ENCODE assay signal across 14 cellular contexts in the genomic region with DNA sequence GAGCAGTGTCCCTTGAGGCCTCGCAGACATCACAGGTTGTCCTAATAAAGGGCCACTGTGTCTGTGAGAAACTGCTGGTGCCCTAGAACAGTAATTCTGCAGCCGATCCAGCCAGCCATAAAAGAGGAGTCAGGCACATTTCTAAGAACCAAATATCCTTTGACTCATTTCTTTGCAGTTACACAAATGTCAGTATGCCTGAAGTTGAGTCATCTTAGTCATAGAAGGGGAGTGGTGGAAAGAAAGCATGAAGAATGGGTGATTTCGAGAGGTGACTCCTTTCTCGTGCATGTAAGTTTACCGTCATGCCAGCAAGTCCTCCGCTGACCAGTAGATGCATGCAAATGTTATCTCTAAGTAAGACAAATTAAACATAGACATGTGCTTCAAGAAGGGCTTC.
DNase-seq lines count a peak whose midpoint lies in the region; ATAC-seq and TF ChIP-seq lines count a peak whose summit lies in the region.
"Had no signal": no experiment of that assay in that cellular context is flagged by ENCODE, and none has a peak within 500 bp of the region (broad histone marks: within the 10 kb centered on the region; RNA-seq: fewer than 3 reads in every experiment).

No MANE protein-coding gene starts in this region.

- H3K56ac ChIP-seq in IMR-90 (ENCODE audit: extremely low read depth, insufficient read depth, low read length): no peak overlapping the region

- no peaks in the 10 kb centered on the region for H4K20me1 ChIP-seq in DND-41 (ENCODE audit: insufficient read depth, low read length)
- no peaks in the 10 kb centered on the region for H4K20me1 ChIP-seq in IMR-90 (ENCODE audit: insufficient read depth, low read length)

- no peak overlapping the region for H2AK9ac ChIP-seq in IMR-90 (replicated peaks; ENCODE audit: low read depth, low read length, poor library complexity)

- TF ChIP-seq CTCF in DND-41 (IDR thresholded peaks at IDR 0.05; ENCODE audit: borderline replicate concordance, extremely low read depth, low read length, poor library complexity, severe bottlenecking) (no peak), IMR-90 (conservative IDR thresholded peaks at IDR 0.05; ENCODE audit: low read depth, low read length) (no peak), kidney epithelial cell (IDR thresholded peaks at IDR 0.05; ENCODE audit: insufficient read depth, low read length, poor library complexity, severe bottlenecking) (no peak)
- TF ChIP-seq CTCF in CD8-positive, alpha-beta T cell (IDR thresholded peaks at IDR 0.05): no peak

- POLR2A ChIA-PET in IMR-90 (lab: Charles Lee; ENCODE audit: unreplicated experiment): no interaction called here
- POLR2A ChIA-PET in CD8-positive, alpha-beta T cell (lab: Charles Lee): no interaction called here

- H3K79me1 ChIP-seq in IMR-90 (ENCODE audit: low read depth in 1 of 2, low read length in 2 of 2): no peaks in the 10 kb centered on the region

- no peaks in the 10 kb centered on the region for H3K9me1 ChIP-seq in IMR-90 (ENCODE audit: insufficient read depth, low read length)

- H3K27me3 ChIP-seq in DND-41 (ENCODE audit: insufficient read depth, low read length, poor library complexity): no peaks in the 10 kb centered on the region
- H3K27me3 ChIP-seq in IMR-90 (ENCODE audit: control insufficient read depth, insufficient read depth, low read length): no peaks in the 10 kb centered on the region
- no peaks in the 10 kb centered on the region for H3K27me3 ChIP-seq in adipocyte (replicated peaks; ENCODE audit: control insufficient read depth, insufficient read depth, low read length)
- no peaks in the 10 kb centered on the region for H3K27me3 ChIP-seq in kidney epithelial cell (ENCODE audit: control insufficient read depth, insufficient read depth, low read length)
- no peaks in the 10 kb centered on the region for H3K27me3 ChIP-seq in CD8-positive, alpha-beta T cell (ENCODE audit: insufficient read depth, low read length)
- H3K27me3 ChIP-seq: esophagus muscularis mucosa, thyroid gland had no signal

- DNase-seq in DND-41 (no peak), IMR-90 (peak; percentile 4), adipocyte (ENCODE audit: low read depth) (peak; percentile 49), kidney epithelial cell (ENCODE audit: low read depth) (peak; percentile 58)
- DNase-seq in CD8-positive, alpha-beta T cell: no peak
- DNase-seq in activated effector memory CD4-positive, alpha-beta T cell treated with Interleukin-2 at 50 U/mL for 16 hours: no peak
- DNase-seq: activated CD4-positive, alpha-beta T cell treated with anti-CD3 and anti-CD28 coated beads, Interleukin-2, amount 50 U/mL, for 4 hours; DMS79; left cardiac atrium; SIG-M5; thyroid gland had no signal

- TF ChIP-seq RAD21 in IMR-90 (IDR thresholded peaks at IDR 0.05; ENCODE audit: low read length): no peak

- in situ Hi-C loops in IMR-90 (cut with MboI; ENCODE audit: low sequenced_read_pairs): loop anchor here (25.0 kb wide), 1 partner anchor 849 kb away; no protein-coding TSS in a partner anchor

- CTCF ChIA-PET in IMR-90 (lab: Yijun Ruan, JAX): no interaction called here
- CTCF ChIA-PET in CD8-positive, alpha-beta T cell (lab: Charles Lee): no interaction called here

- no peak overlapping the region for H3K27ac ChIP-seq in DND-41 (ENCODE audit: low read length)
- H3K27ac ChIP-seq in IMR-90 (ENCODE audit: insufficient read depth, low read length): no peak overlapping the region
- H3K27ac ChIP-seq in CD8-positive, alpha-beta T cell (ENCODE audit: low read depth, low read length): no peak overlapping the region
- H3K27ac ChIP-seq: esophagus muscularis mucosa, thyroid gland had no signal

- H3K9ac ChIP-seq in DND-41 (ENCODE audit: low read depth, low read length) (no peak overlapping the region), IMR-90 (ENCODE audit: low read depth, low read length) (no peak overlapping the region), adipocyte (ENCODE audit: low read length) (no peak overlapping the region)

- no peaks in the 10 kb centered on the region for H3K36me3 Mint-ChIP-seq in CD8-positive, alpha-beta T cell

- no peak overlapping the region for H2AFZ ChIP-seq in DND-41 (ENCODE audit: low read depth, low read length)
- H2AFZ ChIP-seq in IMR-90 (replicated peaks; ENCODE audit: low read length, poor library complexity): no peak overlapping the region

- H3K23ac ChIP-seq in IMR-90 (ENCODE audit: low read depth, low read length): no peak overlapping the region

- H3K4me3 ChIP-seq in DND-41 (ENCODE audit: low read depth in 1 of 2, low read length in 2 of 2) (no peak overlapping the region), IMR-90 (ENCODE audit: insufficient read depth, low read depth, low read length) (no peak overlapping the region), adipocyte (ENCODE audit: low read length) (no peak overlapping the region), kidney epithelial cell (ENCODE audit: low read depth, low read length) (no peak overlapping the region)
- no peak overlapping the region for H3K4me3 ChIP-seq in CD8-positive, alpha-beta T cell (ENCODE audit: low read depth, low read length)
- H3K4me3 ChIP-seq: esophagus muscularis mucosa, thyroid gland had no signal

- H4K5ac ChIP-seq in IMR-90 (ENCODE audit: low read depth, low read length): no peak overlapping the region

- no peak overlapping the region for H3K4ac ChIP-seq in IMR-90 (ENCODE audit: low read depth, low read length)

- no peak overlapping the region for H4K8ac ChIP-seq in IMR-90 (ENCODE audit: low read depth in 2 of 2, low read length in 2 of 2)

- ATAC-seq in DND-41 (ENCODE audit: insufficient read depth, low read depth): peak; percentile 12; the same call in 1 of the 3 replicates
- no peak for ATAC-seq in IMR-90 (ENCODE audit: low read depth)
- ATAC-seq in GM21423 (IDR thresholded peaks at IDR 0.05; ENCODE audit: unreplicated experiment): no peak
- no peak for ATAC-seq in GM19463 (IDR thresholded peaks at IDR 0.05; ENCODE audit: unreplicated experiment)
- ATAC-seq in CD8-positive, alpha-beta T cell: no peak
- ATAC-seq: left cardiac atrium had no signal

- H3K36me3 ChIP-seq in DND-41 (ENCODE audit: insufficient read depth, low read length) (no peaks in the 10 kb centered on the region), IMR-90 (ENCODE audit: control insufficient read depth, insufficient read depth, low read length) (no peaks in the 10 kb centered on the region), adipocyte (ENCODE audit: control insufficient read depth, insufficient read depth, low read length, severe bottlenecking) (no peaks in the 10 kb centered on the region), kidney epithelial cell (ENCODE audit: control insufficient read depth, insufficient read depth, low read length) (no peaks in the 10 kb centered on the region)
- H3K36me3 ChIP-seq in CD8-positive, alpha-beta T cell (ENCODE audit: insufficient read depth, low read length): no peaks in the 10 kb centered on the region
- H3K36me3 ChIP-seq: esophagus muscularis mucosa, thyroid gland had no signal

- no peak for TF ChIP-seq POLR2A in IMR-90 (IDR thresholded peaks at IDR 0.05; ENCODE audit: low read depth, low read length)

- H2BK120ac ChIP-seq in IMR-90 (ENCODE audit: low read depth, low read length): no peak overlapping the region

- BruUV-seq in IMR-90 (replicated peaks; lab: Mats Ljungman, UMichigan): no TSS peak

- intact Hi-C loops in IMR-90 (cut with micrococcal nuclease): no loop called here
- intact Hi-C loops in CD8-positive, alpha-beta T cell (cut with DNase I, micrococcal nuclease): loop anchor here in 1 of 2 experiments (10.0 kb wide), 1 partner anchor 861 kb away; no protein-coding TSS in a partner anchor

- H3K4me1 ChIP-seq in DND-41 (ENCODE audit: insufficient read depth, low read length): peaks cover 6% of the 10 kb centered on the region; the same call in 1 of the 2 replicates
- no peaks in the 10 kb centered on the region for H3K4me1 ChIP-seq in IMR-90 (ENCODE audit: control insufficient read depth, insufficient read depth, low read length)
- no peaks in the 10 kb centered on the region for H3K4me1 ChIP-seq in adipocyte (ENCODE audit: control insufficient read depth, insufficient read depth, low read length)
- no peaks in the 10 kb centered on the region for H3K4me1 ChIP-seq in CD8-positive, alpha-beta T cell (ENCODE audit: insufficient read depth, low read length)
- H3K4me1 ChIP-seq: esophagus muscularis mucosa, thyroid gland had no signal

- H3K4me2 ChIP-seq in DND-41 (ENCODE audit: insufficient read depth, low read length): no peak overlapping the region
- H3K4me2 ChIP-seq in IMR-90 (ENCODE audit: low read depth, low read length): no peak overlapping the region

- H3K9me3 ChIP-seq in DND-41 (ENCODE audit: insufficient read depth, low read length, severe bottlenecking) (no peaks in the 10 kb centered on the region), IMR-90 (ENCODE audit: control insufficient read depth, insufficient read depth, low read length) (no peaks in the 10 kb centered on the region), adipocyte (ENCODE audit: control insufficient read depth, low read length) (no peaks in the 10 kb centered on the region)
- no peaks in the 10 kb centered on the region for H3K9me3 ChIP-seq in CD8-positive, alpha-beta T cell (ENCODE audit: low read length)
- H3K9me3 ChIP-seq: esophagus muscularis mucosa, thyroid gland had no signal

- H3K9me3 Mint-ChIP-seq in CD8-positive, alpha-beta T cell: no peaks in the 10 kb centered on the region

- H2BK5ac ChIP-seq in IMR-90 (ENCODE audit: low read depth, low read length, poor library complexity, severe bottlenecking): no peak overlapping the region

- no peak overlapping the region for H3K18ac ChIP-seq in IMR-90 (ENCODE audit: low read depth, low read length)

- WGBS in IMR-90 (ENCODE audit: extremely low coverage in 2 of 2, insufficient read length in 1 of 2), 2 experiments: 86% methylated on average over 1 of the region's 6 CpGs; no CpG with 5 or more reads in 1 of the 2 experiments

- no peak overlapping the region for H2BK20ac ChIP-seq in IMR-90 (ENCODE audit: low read depth, low read length)

- no peak overlapping the region for H2BK15ac ChIP-seq in IMR-90 (ENCODE audit: low read depth, low read length)

- H2AK5ac ChIP-seq in IMR-90 (ENCODE audit: low read depth, low read length): no peak overlapping the region

- H3K4me1 Mint-ChIP-seq in CD8-positive, alpha-beta T cell (ENCODE audit: low read depth): peaks cover 7% of the 10 kb centered on the region

- dilution Hi-C loops in IMR-90 (cut with HindIII; ENCODE audit: low sequenced_read_pairs, unreplicated experiment): no loop called here

- H3K14ac ChIP-seq in IMR-90 (replicated peaks; ENCODE audit: low read depth, low read length): no peak overlapping the region

- no peaks in the 10 kb centered on the region for H3K79me2 ChIP-seq in DND-41 (ENCODE audit: insufficient read depth, low read length)

- no peak overlapping the region for H4K91ac ChIP-seq in IMR-90 (ENCODE audit: insufficient read depth, low read depth, low read length)

- no peaks in the 10 kb centered on the region for H3K27me3 Mint-ChIP-seq in CD8-positive, alpha-beta T cell (ENCODE audit: low read depth)

- H3K4me3 Mint-ChIP-seq in CD8-positive, alpha-beta T cell: no peak overlapping the region

- no peak overlapping the region for H3K27ac Mint-ChIP-seq in CD8-positive, alpha-beta T cell

TF ChIP-seq in IMR-90, 13 proteins besides CTCF, POLR2A, EP300 and RAD21 (continues in another document):
- TF ChIP-seq FOS (IDR thresholded peaks at IDR 0.05; ENCODE audit: low read depth, low read length): no peak
- TF ChIP-seq SMC3 (IDR thresholded peaks at IDR 0.05; ENCODE audit: low read depth, low read length): no peak

Comparison
In these comparisons a context has a peak if more than half of its experiments do, and no peak if none do; other contexts are left out.
1. DNase-seq: peak in IMR-90 (single experiment), adipocyte (single experiment) and kidney epithelial cell (single experiment); none in DND-41 (single experiment), CD8-positive, alpha-beta T cell (0 of 7) and activated effector memory CD4-positive, alpha-beta T cell treated with Interleukin-2 at 50 U/mL for 16 hours (single experiment).